ENCODE assay signal across 15 cellular contexts in genomic region chr6:30726506-30727413, GRCh38. TPM values are rescaled to one million over a fixed set of nuclear protein-coding genes. Genes with fewer than 3 reads are reported as not detected.
DNase-seq lines count a peak whose midpoint lies in the region; ATAC-seq, FAIRE-seq and TF ChIP-seq lines count a peak whose summit lies in the region.
"Had no signal": no experiment of that assay in that cellular context is flagged by ENCODE, and none has a peak within 500 bp of the region (broad histone marks: within the 10 kb centered on the region; RNA-seq: fewer than 3 reads in every experiment).

No MANE protein-coding gene starts in this region.

- TF ChIP-seq CTCF in CD8-positive, alpha-beta T cell (IDR thresholded peaks at IDR 0.05) = no peak
- no peak for TF ChIP-seq CTCF in nephron (IDR thresholded peaks at IDR 0.05; ENCODE audit: unreplicated experiment in 3 of 3)

- H3K27me3 Mint-ChIP-seq in CD8-positive, alpha-beta T cell (ENCODE audit: low read depth) = no peaks in the 10 kb centered on the region
- no peaks in the 10 kb centered on the region for H3K27me3 Mint-ChIP-seq in activated naive CD8-positive, alpha-beta T cell treated with anti-CD3 and anti-CD28 coated beads, Interleukin-2, amount 50 U/mL, for 24 hours
- no peaks in the 10 kb centered on the region for H3K27me3 Mint-ChIP-seq in nephron (ENCODE audit: low read depth)

- peaks cover 43% of the 10 kb centered on the region for H3K4me1 ChIP-seq in CD8-positive, alpha-beta T cell (ENCODE audit: insufficient read depth, low read length)
- H3K4me1 ChIP-seq in small intestine (ENCODE audit: control insufficient read depth in 2 of 2, insufficient read depth in 1 of 2, low read depth in 1 of 2, low read length in 1 of 2) = no peaks in the 10 kb centered on the region

- H3K27me3 ChIP-seq in CD8-positive, alpha-beta T cell (ENCODE audit: insufficient read depth, low read length) = no peaks in the 10 kb centered on the region
- H3K27me3 ChIP-seq in small intestine (ENCODE audit: control insufficient read depth in 2 of 2, insufficient read depth in 2 of 2, low read length in 2 of 2) = no peaks in the 10 kb centered on the region
- H3K27me3 ChIP-seq: pancreas had no signal

- POLR2A ChIA-PET in CD8-positive, alpha-beta T cell (lab: Charles Lee) = interaction anchor here (0.8 to 13.3 kb wide), 6 partner anchors 10 to 197 kb away, joined by 3 to 324 read pairs (median 4); partner anchors contain the start of genes DHX16 and MRPS18B

- no peaks in the 10 kb centered on the region for H3K9me3 Mint-ChIP-seq in CD8-positive, alpha-beta T cell
- no peaks in the 10 kb centered on the region for H3K9me3 Mint-ChIP-seq in activated naive CD8-positive, alpha-beta T cell treated with anti-CD3 and anti-CD28 coated beads, Interleukin-2, amount 50 U/mL, for 24 hours
- no peaks in the 10 kb centered on the region for H3K9me3 Mint-ChIP-seq in nephron

- no peak for DNase-seq in CD8-positive, alpha-beta T cell
- peak; percentile 19 for DNase-seq in HT-29 (ENCODE audit: low spot score)
- DNase-seq in activated naive CD8-positive, alpha-beta T cell treated with anti-CD3 and anti-CD28 coated beads, Interleukin-2, amount 50 U/mL, for 24 hours = no peak
- no peak for DNase-seq in dermis blood vessel endothelial cell
- DNase-seq in medulla oblongata (ENCODE audit: extremely low spot score) = no peak
- no peak for DNase-seq in small intestine
- DNase-seq: activated CD4-positive, CD25-positive, alpha-beta regulatory T cell; amygdala; DMS79; NCI-H187; pancreas had no signal

- no peak overlapping the region for H3K4me3 Mint-ChIP-seq in CD8-positive, alpha-beta T cell
- no peak overlapping the region for H3K4me3 Mint-ChIP-seq in activated naive CD8-positive, alpha-beta T cell treated with anti-CD3 and anti-CD28 coated beads, Interleukin-2, amount 50 U/mL, for 24 hours
- H3K4me3 Mint-ChIP-seq in nephron = peak overlapping the region in 2 of 3 experiments; percentile 60 to 71

- peaks cover 56% of the 10 kb centered on the region for H3K4me1 Mint-ChIP-seq in CD8-positive, alpha-beta T cell (ENCODE audit: low read depth)
- H3K4me1 Mint-ChIP-seq in activated naive CD8-positive, alpha-beta T cell treated with anti-CD3 and anti-CD28 coated beads, Interleukin-2, amount 50 U/mL, for 24 hours = peaks cover 52% of the 10 kb centered on the region
- H3K4me1 Mint-ChIP-seq in nephron = peaks cover 36% of the 10 kb centered on the region

- CTCF ChIA-PET in CD8-positive, alpha-beta T cell (lab: Charles Lee) = interaction anchor here (0.6 to 21.9 kb wide), 10 partner anchors 11 to 367 kb away, joined by 3 to 879 read pairs (median 4); partner anchors contain the start of gene DHX16

- H3K36me3 ChIP-seq in CD8-positive, alpha-beta T cell (ENCODE audit: insufficient read depth, low read length) = peaks cover 36% of the 10 kb centered on the region
- H3K36me3 ChIP-seq in small intestine (ENCODE audit: control insufficient read depth in 2 of 2, insufficient read depth in 2 of 2, low read length in 2 of 2) = peaks cover 7 to 20% of the 10 kb centered on the region in 2 donors

- ATAC-seq in CD8-positive, alpha-beta T cell = no peak
- ATAC-seq in activated naive CD8-positive, alpha-beta T cell treated with anti-CD3 and anti-CD28 coated beads, Interleukin-2, amount 50 U/mL, for 24 hours = no peak
- ATAC-seq in activated CD4-positive, CD25-positive, alpha-beta regulatory T cell treated with anti-CD3 and anti-CD28 coated beads, Interleukin-2, amount 50 U/mL, for 24 hours = no peak
- ATAC-seq: pancreas had no signal

- no peak overlapping the region for H3K4me3 ChIP-seq in CD8-positive, alpha-beta T cell (ENCODE audit: low read depth, low read length)
- H3K4me3 ChIP-seq in small intestine (ENCODE audit: low read depth in 1 of 2, low read length in 2 of 2) = no peak overlapping the region
- H3K4me3 ChIP-seq: pancreas had no signal

- WGBS in small intestine, 3 donors = 86 to 90% (median 90%) methylated on average over 11 of the region's 11 CpGs

- no peak for FAIRE-seq in small intestine (lab: Jason Lieb, UNC)
- FAIRE-seq: islet of Langerhans, pancreas, urothelium cell line had no signal

- intact Hi-C loops in CD8-positive, alpha-beta T cell (cut with DNase I, micrococcal nuclease) = loop anchor here in 1 of 2 experiments (10.0 kb wide), 1 partner anchor 512 kb away; the partner anchor contains the start of gene TRIM26

- H3K27ac Mint-ChIP-seq in CD8-positive, alpha-beta T cell = peak overlapping the region; percentile 52
- peak overlapping the region; percentile 27 for H3K27ac Mint-ChIP-seq in activated naive CD8-positive, alpha-beta T cell treated with anti-CD3 and anti-CD28 coated beads, Interleukin-2, amount 50 U/mL, for 24 hours
- peak overlapping the region; percentile 69 to 72 (median 71) for H3K27ac Mint-ChIP-seq in nephron

- no peaks in the 10 kb centered on the region for H3K9me3 ChIP-seq in CD8-positive, alpha-beta T cell (ENCODE audit: low read length)
- H3K9me3 ChIP-seq in small intestine (ENCODE audit: control insufficient read depth, low read depth) = no peaks in the 10 kb centered on the region
- H3K9me3 ChIP-seq: pancreas had no signal

- no peak overlapping the region for H3K27ac ChIP-seq in CD8-positive, alpha-beta T cell (ENCODE audit: low read depth, low read length)
- H3K27ac ChIP-seq in small intestine (ENCODE audit: low read depth in 1 of 2, low read length in 1 of 2) = peak overlapping the region in 1 of 2 donors; percentile 10
- H3K27ac ChIP-seq: pancreas had no signal

- H3K36me3 Mint-ChIP-seq in CD8-positive, alpha-beta T cell = peaks cover 62% of the 10 kb centered on the region
- H3K36me3 Mint-ChIP-seq in activated naive CD8-positive, alpha-beta T cell treated with anti-CD3 and anti-CD28 coated beads, Interleukin-2, amount 50 U/mL, for 24 hours (ENCODE audit: low read depth) = peaks cover 43% of the 10 kb centered on the region
- H3K36me3 Mint-ChIP-seq in nephron (ENCODE audit: low read depth) = peaks cover 66% of the 10 kb centered on the region

RNA-seq across cellular contexts. Expression of gene TUBB, which starts 6.6 kb away (rescaled TPM):
- total RNA-seq in CD8-positive, alpha-beta T cell = 10 to 100 TPM; 61.3 to 63.1 TPM
- 935 and 959 TPM in 2 replicates for total RNA-seq in HT-29 (2014; rRNA removed; shearing (Covaris generic))
- 301 and 692 TPM in 2 replicates for total RNA-seq in dermis blood vessel endothelial cell
- 100 to 1,000 TPM in 1 of 3 donors, 10 to 100 TPM in 2; 47.0 to 306 (median 70.5) TPM for polyA plus RNA-seq in small intestine

RNA-seq across cellular contexts. Expression of gene MDC1, which starts 9.7 kb away (rescaled TPM):
- 10 to 100 TPM; 38.9 to 48.8 TPM for total RNA-seq in CD8-positive, alpha-beta T cell
- total RNA-seq in HT-29 (2014; rRNA removed; shearing (Covaris generic)) = 24.8 and 24.9 TPM in 2 replicates
- total RNA-seq in dermis blood vessel endothelial cell = 6.3 and 12.5 TPM in 2 replicates
- 10 to 100 TPM in 1 of 3 donors, 1 to 10 TPM in 2; 1.8 to 12.1 (median 3.2) TPM for polyA plus RNA-seq in small intestine

RNA-seq across cellular contexts. Expression of gene FLOT1, which starts 15.7 kb away (rescaled TPM):
- total RNA-seq in CD8-positive, alpha-beta T cell = 10 to 100 TPM; 27.5 to 27.8 TPM
- 142 and 152 TPM in 2 replicates for total RNA-seq in HT-29 (2014; rRNA removed; shearing (Covaris generic))
- total RNA-seq in dermis blood vessel endothelial cell = 71.5 and 124 TPM in 2 replicates
- polyA plus RNA-seq in small intestine = 100 to 1,000 TPM; 134 to 166 (median 153) TPM

RNA-seq across cellular contexts. Expression of gene IER3, which starts 17.6 kb away (rescaled TPM):
- total RNA-seq in CD8-positive, alpha-beta T cell = 1 to 10 TPM; 9.7 to 9.9 TPM
- total RNA-seq in HT-29 (2014; rRNA removed; shearing (Covaris generic)) = 200 and 206 TPM in 2 replicates
- 74.4 and 134 TPM in 2 replicates for total RNA-seq in dermis blood vessel endothelial cell
- 10 to 100 TPM; 13.6 to 69.5 (median 15.7) TPM for polyA plus RNA-seq in small intestine

RNA-seq across cellular contexts. Expression of gene NRM, which starts 36.0 kb away (rescaled TPM):
- 1 to 10 TPM; 1.5 to 2.0 TPM for total RNA-seq in CD8-positive, alpha-beta T cell
- total RNA-seq in HT-29 (2014; rRNA removed; shearing (Covaris generic)) = 16.2 and 18.3 TPM in 2 replicates
- total RNA-seq in dermis blood vessel endothelial cell = 3.1 and 4.6 TPM in 2 replicates
- 10 to 100 TPM in 1 of 3 donors, 1 to 10 TPM in 2; 1.1 to 14.2 (median 2.7) TPM for polyA plus RNA-seq in small intestine

Comparison
In these comparisons a context has a peak if more than half of its experiments do, and no peak if none do; other contexts are left out.
1. H3K4me3 Mint-ChIP-seq: peak in nephron (2 of 3); none in CD8-positive, alpha-beta T cell (single experiment) and activated naive CD8-positive, alpha-beta T cell treated with anti-CD3 and anti-CD28 coated beads, Interleukin-2, amount 50 U/mL, for 24 hours (single experiment).
2. Peak in every context shown above with its lines, with median percentiles within 50 percentile points of each other: H3K27ac Mint-ChIP-seq.